26 cellular contexts compared by ENCODE assay signal in the genomic region with DNA sequence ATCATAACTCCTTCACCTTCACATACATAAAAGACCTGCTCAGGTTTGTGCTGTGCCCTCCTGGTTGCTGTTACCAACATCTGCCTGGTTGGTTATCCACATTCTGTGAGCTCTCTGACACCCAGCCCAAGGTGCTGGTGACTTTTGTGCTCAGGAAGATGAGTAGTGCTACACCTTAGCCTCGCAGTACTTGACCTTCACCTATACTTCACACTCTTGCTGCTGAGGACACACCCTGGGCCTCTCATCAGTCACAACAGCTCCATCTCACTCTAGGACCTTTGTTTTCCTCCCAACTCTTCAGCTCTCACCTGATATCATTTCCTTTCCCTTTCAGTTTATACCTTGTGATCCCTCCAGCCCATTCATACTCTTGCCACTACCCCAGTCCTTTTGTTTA.
"Had no signal": no experiment of that assay in that cellular context is flagged by ENCODE, and none has a peak within 500 bp of the region (broad histone marks: within the 10 kb centered on the region; RNA-seq: fewer than 3 reads in every experiment).

No MANE protein-coding gene starts in this region.

- FAIRE-seq: bronchial epithelial cell, RCC 7860 had no signal

- DNase-seq: activated CD4-positive, alpha-beta T cell treated with anti-CD3 and anti-CD28 coated beads for 48 hours; activated CD4-positive, alpha-beta T cell treated with anti-CD3 and anti-CD28 coated beads, Interleukin-2, amount 50 U/mL, for 4 hours; activated CD4-positive, CD25-positive, alpha-beta regulatory T cell treated with anti-CD3 and anti-CD28 coated beads, Interleukin-2, amount 50 U/mL, for 72 hours; activated CD8-positive, alpha-beta memory T cell treated with anti-CD3 and anti-CD28 coated beads, Interleukin-2, amount 50 U/mL, for 48 hours; activated CD8-positive, alpha-beta T cell treated with anti-CD3 and anti-CD28 coated beads, Interleukin-2, amount 10 ng/mL, durations not matched to agents 7 days and 5 days; activated naive CD4-positive, alpha-beta T cell treated with anti-CD3 and anti-CD28 coated beads, Interleukin-2, amount 50 U/mL, for 16 hours; activated T-cell treated with anti-CD3 and anti-CD28 coated beads, Interleukin-2, amount 50 U/mL, for 1 hour; amniotic stem cell; body of pancreas; KG1; NCI-H1092; NCI-H1417 treated with DMSO at 0.1 percent for 48 hours; NCI-H1694; NCI-H2029; NCI-H2107; NCI-H345; NCI-H510A; NCI-H526 treated with DMSO at 0.1 percent for 48 hours; OCI-M1; SIG-M5; T-helper 17 cell; T-helper 9 cell had no signal

- H3K27me3 ChIP-seq: ascending aorta, body of pancreas had no signal

- H3K9me3 ChIP-seq: ascending aorta, body of pancreas had no signal

- ATAC-seq: activated CD8-positive, alpha-beta T cell treated with anti-CD3 and anti-CD28 coated beads, Interleukin-2, amount 10 ng/mL, durations not matched to agents 7 days and 5 days; body of pancreas; WTC11 had no signal

- H3K4me3 ChIP-seq: ascending aorta, body of pancreas had no signal

- H3K27ac ChIP-seq: ascending aorta, body of pancreas had no signal

- H3K36me3 ChIP-seq: ascending aorta had no signal
